31 cellular contexts compared by ENCODE assay signal in genomic region chr17:6094926-6095325, GRCh38. TPM values are rescaled to one million over a fixed set of nuclear protein-coding genes. Genes with fewer than 3 reads are reported as not detected.
"Had no signal": no experiment of that assay in that cellular context is flagged by ENCODE, and none has a peak within 500 bp of the region (broad histone marks: within the 10 kb centered on the region; RNA-seq: fewer than 3 reads in every experiment).

No MANE protein-coding gene starts in this region.

- H3K27me3 ChIP-seq: brain microvascular endothelial cell had no signal

- H3K4me3 ChIP-seq: esophagus squamous epithelium had no signal

- H3K4me1 ChIP-seq: esophagus squamous epithelium had no signal

- H3K4me1 Mint-ChIP-seq: activated CD4-positive, alpha-beta memory T cell treated with anti-CD3 and anti-CD28 coated beads, Interleukin-2, amount 10 ng/mL, durations not matched to agents 7 days and 5 days; activated CD4-positive, alpha-beta T cell treated with anti-CD3 and anti-CD28 coated beads, Interleukin-2, amount 10 ng/mL, durations not matched to agents 7 days and 5 days; central memory CD8-positive, alpha-beta T cell had no signal

- H3K9me3 Mint-ChIP-seq: activated CD4-positive, alpha-beta memory T cell treated with anti-CD3 and anti-CD28 coated beads, Interleukin-2, amount 10 ng/mL, durations not matched to agents 7 days and 5 days; activated CD4-positive, alpha-beta T cell treated with anti-CD3 and anti-CD28 coated beads, Interleukin-2, amount 10 ng/mL, durations not matched to agents 7 days and 5 days; activated T-cell treated with anti-CD3 and anti-CD28 coated beads, Interleukin-2, amount 50 U/mL, for 24 hours; activated T-cell treated with anti-CD3 and anti-CD28 coated beads, Interleukin-2, amount 50 U/mL, for 72 hours; central memory CD8-positive, alpha-beta T cell; effector memory CD8-positive, alpha-beta T cell; WTC11 had no signal

- DNase-seq: activated CD4-positive, alpha-beta memory T cell treated with anti-CD3 and anti-CD28 coated beads, Interleukin-2, amount 10 ng/mL, durations not matched to agents 7 days and 5 days; activated CD4-positive, alpha-beta T cell treated with anti-CD3 and anti-CD28 coated beads for 1 hour; activated CD4-positive, alpha-beta T cell treated with anti-CD3 and anti-CD28 coated beads for 4 hours; activated CD4-positive, alpha-beta T cell treated with anti-CD3 and anti-CD28 coated beads, Interleukin-2, amount 10 ng/mL, durations not matched to agents 7 days and 5 days; activated CD4-positive, alpha-beta T cell treated with anti-CD3 and anti-CD28 coated beads, Interleukin-2, amount 50 U/mL, for 4 hours; activated CD8-positive, alpha-beta memory T cell treated with anti-CD3 and anti-CD28 coated beads, Interleukin-2, amount 50 U/mL, for 48 hours; activated gamma-delta T cell treated with Interleukin-2 at 50 U/mL for 16 hours; activated naive CD4-positive, alpha-beta T cell treated with anti-CD3 and anti-CD28 coated beads, Interleukin-2, amount 50 U/mL, for 16 hours; activated naive CD4-positive, alpha-beta T cell treated with Interleukin-2 at 50 U/mL for 16 hours; activated T-cell treated with anti-CD3 and anti-CD28 coated beads for 4 hours; activated T-cell treated with anti-CD3 and anti-CD28 coated beads, Interleukin-2, amount 50 U/mL, for 24 hours; activated T-cell treated with anti-CD3 and anti-CD28 coated beads, Interleukin-2, amount 50 U/mL, for 72 hours; amniotic stem cell; anterior cingulate cortex; brain microvascular endothelial cell; cortex of kidney; dermis blood vessel endothelial cell; effector CD4-positive, alpha-beta T cell; effector memory CD8-positive, alpha-beta T cell; esophagus squamous epithelium; foreskin melanocyte; head of caudate nucleus; T-helper 2 cell had no signal

- H3K27ac Mint-ChIP-seq: activated CD4-positive, alpha-beta memory T cell treated with anti-CD3 and anti-CD28 coated beads, Interleukin-2, amount 10 ng/mL, durations not matched to agents 7 days and 5 days; activated CD4-positive, alpha-beta T cell treated with anti-CD3 and anti-CD28 coated beads, Interleukin-2, amount 10 ng/mL, durations not matched to agents 7 days and 5 days; activated naive CD8-positive, alpha-beta T cell; activated T-cell treated with anti-CD3 and anti-CD28 coated beads, Interleukin-2, amount 50 U/mL, for 24 hours; activated T-cell treated with anti-CD3 and anti-CD28 coated beads, Interleukin-2, amount 50 U/mL, for 72 hours; effector memory CD8-positive, alpha-beta T cell; WTC11 had no signal

- H3K27me3 Mint-ChIP-seq: activated CD4-positive, alpha-beta memory T cell treated with anti-CD3 and anti-CD28 coated beads, Interleukin-2, amount 10 ng/mL, durations not matched to agents 7 days and 5 days; activated CD4-positive, alpha-beta T cell treated with anti-CD3 and anti-CD28 coated beads, Interleukin-2, amount 10 ng/mL, durations not matched to agents 7 days and 5 days; activated naive CD8-positive, alpha-beta T cell had no signal

- H3K27ac ChIP-seq: brain microvascular endothelial cell, epithelial cell of prostate, esophagus squamous epithelium had no signal

- H3K36me3 Mint-ChIP-seq: activated naive CD8-positive, alpha-beta T cell had no signal

- FAIRE-seq: astrocyte, bronchial epithelial cell, colon had no signal

- ATAC-seq: activated T-cell treated with anti-CD3 and anti-CD28 coated beads, Interleukin-2, amount 50 U/mL, for 72 hours; effector memory CD8-positive, alpha-beta T cell; WTC11 had no signal

- H3K36me3 ChIP-seq: brain microvascular endothelial cell, esophagus squamous epithelium had no signal

- H3K9me3 ChIP-seq: esophagus squamous epithelium had no signal

- H3K4me3 Mint-ChIP-seq: activated CD4-positive, alpha-beta memory T cell treated with anti-CD3 and anti-CD28 coated beads, Interleukin-2, amount 10 ng/mL, durations not matched to agents 7 days and 5 days; activated CD4-positive, alpha-beta T cell treated with anti-CD3 and anti-CD28 coated beads, Interleukin-2, amount 10 ng/mL, durations not matched to agents 7 days and 5 days; activated naive CD8-positive, alpha-beta T cell; activated T-cell treated with anti-CD3 and anti-CD28 coated beads, Interleukin-2, amount 50 U/mL, for 24 hours; activated T-cell treated with anti-CD3 and anti-CD28 coated beads, Interleukin-2, amount 50 U/mL, for 72 hours; central memory CD8-positive, alpha-beta T cell; effector memory CD8-positive, alpha-beta T cell; WTC11 had no signal

RNA-seq across cellular contexts. Expression of gene WSCD1, which starts 24.7 kb away (rescaled TPM):
- total RNA-seq: activated CD4-positive, alpha-beta memory T cell treated with anti-CD3 and anti-CD28 coated beads, Interleukin-2, amount 10 ng/mL, durations not matched to agents 7 days and 5 days; activated CD4-positive, alpha-beta T cell treated with anti-CD3 and anti-CD28 coated beads, Interleukin-2, amount 10 ng/mL, durations not matched to agents 7 days and 5 days; T-helper 1 cell treated with Interleukin-12 subunit alpha and Interleukin-12 subunit beta and Interleukin-4 antibody, amounts not matched to agents 30 ng/mL and 1 ng/mL, for 36 hours had no signal
